ENCODE assay signal across 9 cellular contexts in genomic region chr12:49126852-49127763, GRCh38. TPM values are rescaled to one million over a fixed set of nuclear protein-coding genes. Genes with fewer than 3 reads are reported as not detected.
A peak's percentile ranks its signal among the peaks of the same experiment; 100 is the strongest.
DNase-seq lines count a peak whose midpoint lies in the region; ATAC-seq, FAIRE-seq and TF ChIP-seq lines count a peak whose summit lies in the region.
"Had no signal": no experiment of that assay in that cellular context is flagged by ENCODE, and none has a peak within 500 bp of the region (broad histone marks: within the 10 kb centered on the region; RNA-seq: fewer than 3 reads in every experiment).

No MANE protein-coding gene starts in this region.

- peaks cover 33% of the 10 kb centered on the region for H3K4me1 Mint-ChIP-seq in activated naive CD4-positive, alpha-beta T cell treated with anti-CD3 and anti-CD28 coated beads, Interleukin-2, amount 50 U/mL, for 24 hours
- H3K4me1 Mint-ChIP-seq in activated naive CD8-positive, alpha-beta T cell treated with anti-CD3 and anti-CD28 coated beads for 36 hours, result peaks cover 26% of the 10 kb centered on the region
- H3K4me1 Mint-ChIP-seq in stimulated activated effector memory CD8-positive, alpha-beta T cell treated with anti-CD3 and anti-CD28 coated beads, Interleukin-12 subunit alpha, Interleukin-12 subunit beta, amount 100 ng/mL, for 72 hours, result peaks cover 42% of the 10 kb centered on the region

- ATAC-seq in stimulated activated effector memory CD8-positive, alpha-beta T cell treated with anti-CD3 and anti-CD28 coated beads, Interleukin-12 subunit alpha, Interleukin-12 subunit beta, amount 100 ng/mL, for 72 hours, result no peak
- ATAC-seq in GM18858 (IDR thresholded peaks at IDR 0.05; ENCODE audit: unreplicated experiment), result no peak

- FAIRE-seq in HTR-8/SVneo (lab: Jason Lieb, UNC), result no peak

- no peaks in the 10 kb centered on the region for H3K9me3 Mint-ChIP-seq in activated naive CD4-positive, alpha-beta T cell treated with anti-CD3 and anti-CD28 coated beads, Interleukin-2, amount 50 U/mL, for 24 hours
- peaks cover 4% of the 10 kb centered on the region for H3K9me3 Mint-ChIP-seq in activated naive CD8-positive, alpha-beta T cell treated with anti-CD3 and anti-CD28 coated beads for 36 hours
- no peaks in the 10 kb centered on the region for H3K9me3 Mint-ChIP-seq in stimulated activated effector memory CD8-positive, alpha-beta T cell treated with anti-CD3 and anti-CD28 coated beads, Interleukin-12 subunit alpha, Interleukin-12 subunit beta, amount 100 ng/mL, for 72 hours

- DNase-seq in activated naive CD4-positive, alpha-beta T cell treated with anti-CD3 and anti-CD28 coated beads, Interleukin-2, amount 50 U/mL, for 16 hours, result no peak
- peak; percentile 61 for DNase-seq in NB4 (ENCODE audit: low read depth)
- no peak for DNase-seq in activated naive CD8-positive, alpha-beta T cell treated with anti-CD3 and anti-CD28 coated beads for 36 hours
- DNase-seq in stimulated activated effector memory CD8-positive, alpha-beta T cell treated with anti-CD3 and anti-CD28 coated beads, Interleukin-12 subunit alpha, Interleukin-12 subunit beta, amount 100 ng/mL, for 72 hours (ENCODE audit: low spot score in 2 of 2), result no peak
- no peak for DNase-seq in posterior vena cava (ENCODE audit: low spot score)
- no peak for DNase-seq in HTR-8/SVneo (ENCODE audit: insufficient read length, low spot score)
- DNase-seq: PC-9 had no signal

- H3K27me3 Mint-ChIP-seq in activated naive CD4-positive, alpha-beta T cell treated with anti-CD3 and anti-CD28 coated beads, Interleukin-2, amount 50 U/mL, for 24 hours, result no peaks in the 10 kb centered on the region
- H3K27me3 Mint-ChIP-seq in activated naive CD8-positive, alpha-beta T cell treated with anti-CD3 and anti-CD28 coated beads for 36 hours, result peaks cover 18% of the 10 kb centered on the region

- peak overlapping the region; percentile 0 for H3K4me3 ChIP-seq in NB4 (ENCODE audit: low read depth, low read length)
- H3K4me3 ChIP-seq: PC-9 had no signal

- intact Hi-C loops in posterior vena cava (cut with DNase I), result no loop called here

- TF ChIP-seq CTCF in NB4 (IDR thresholded peaks at IDR 0.05; ENCODE audit: low read depth, low read length), result no peak

- H3K4me3 Mint-ChIP-seq in activated naive CD4-positive, alpha-beta T cell treated with anti-CD3 and anti-CD28 coated beads, Interleukin-2, amount 50 U/mL, for 24 hours, result peak overlapping the region; percentile 57
- H3K4me3 Mint-ChIP-seq in activated naive CD8-positive, alpha-beta T cell treated with anti-CD3 and anti-CD28 coated beads for 36 hours, result peak overlapping the region; percentile 67
- peak overlapping the region; percentile 27 for H3K4me3 Mint-ChIP-seq in stimulated activated effector memory CD8-positive, alpha-beta T cell treated with anti-CD3 and anti-CD28 coated beads, Interleukin-12 subunit alpha, Interleukin-12 subunit beta, amount 100 ng/mL, for 72 hours

- peak overlapping the region; percentile 86 for H3K27ac Mint-ChIP-seq in activated naive CD4-positive, alpha-beta T cell treated with anti-CD3 and anti-CD28 coated beads, Interleukin-2, amount 50 U/mL, for 24 hours
- H3K27ac Mint-ChIP-seq in activated naive CD8-positive, alpha-beta T cell treated with anti-CD3 and anti-CD28 coated beads for 36 hours, result peak overlapping the region; percentile 66
- H3K27ac Mint-ChIP-seq in stimulated activated effector memory CD8-positive, alpha-beta T cell treated with anti-CD3 and anti-CD28 coated beads, Interleukin-12 subunit alpha, Interleukin-12 subunit beta, amount 100 ng/mL, for 72 hours, result peak overlapping the region; percentile 100

- peaks cover 33% of the 10 kb centered on the region for H3K36me3 Mint-ChIP-seq in activated naive CD4-positive, alpha-beta T cell treated with anti-CD3 and anti-CD28 coated beads, Interleukin-2, amount 50 U/mL, for 24 hours
- H3K36me3 Mint-ChIP-seq in activated naive CD8-positive, alpha-beta T cell treated with anti-CD3 and anti-CD28 coated beads for 36 hours, result peaks cover 47% of the 10 kb centered on the region
- H3K36me3 Mint-ChIP-seq in stimulated activated effector memory CD8-positive, alpha-beta T cell treated with anti-CD3 and anti-CD28 coated beads, Interleukin-12 subunit alpha, Interleukin-12 subunit beta, amount 100 ng/mL, for 72 hours, result peaks cover 63% of the 10 kb centered on the region

- no peak for TF ChIP-seq POLR2A in NB4 (IDR thresholded peaks at IDR 0.05; ENCODE audit: extremely low read depth, insufficient read length)

RNA-seq across cellular contexts. Expression of gene TUBA1B, which starts 4.1 kb away (rescaled TPM):
- total RNA-seq in activated naive CD8-positive, alpha-beta T cell treated with anti-CD3 and anti-CD28 coated beads for 36 hours, result 1,000 to 10,000 TPM; 2,350 to 2,390 TPM
- 100 to 1,000 TPM; 763 to 783 TPM for total RNA-seq in posterior vena cava

RNA-seq across cellular contexts. Expression of gene LMBR1L, which starts 16.5 kb away (rescaled TPM):
- total RNA-seq in activated naive CD8-positive, alpha-beta T cell treated with anti-CD3 and anti-CD28 coated beads for 36 hours, result 10 to 100 TPM; 21.9 to 25.4 TPM
- total RNA-seq in posterior vena cava, result 10 to 100 TPM; 37.7 to 40.8 TPM

RNA-seq across cellular contexts. Expression of gene DHH, which starts 32.5 kb away (rescaled TPM):
- not detected for total RNA-seq in activated naive CD8-positive, alpha-beta T cell treated with anti-CD3 and anti-CD28 coated beads for 36 hours
- 1 to 10 TPM in 1 of 2 donors, under 1 TPM in 1; 0.93 to 2.7 TPM for total RNA-seq in posterior vena cava

RNA-seq across cellular contexts. Expression of gene RHEBL1, which starts 57.3 kb away (rescaled TPM):
- 10 to 100 TPM; 11.0 to 13.2 TPM for total RNA-seq in activated naive CD8-positive, alpha-beta T cell treated with anti-CD3 and anti-CD28 coated beads for 36 hours
- total RNA-seq in posterior vena cava, result under 1 TPM in 1 of 2 donors, not detected in 1; 0.38 TPM
